Comparison of ENCODE assay signal across 8 cellular contexts in the genomic region with DNA sequence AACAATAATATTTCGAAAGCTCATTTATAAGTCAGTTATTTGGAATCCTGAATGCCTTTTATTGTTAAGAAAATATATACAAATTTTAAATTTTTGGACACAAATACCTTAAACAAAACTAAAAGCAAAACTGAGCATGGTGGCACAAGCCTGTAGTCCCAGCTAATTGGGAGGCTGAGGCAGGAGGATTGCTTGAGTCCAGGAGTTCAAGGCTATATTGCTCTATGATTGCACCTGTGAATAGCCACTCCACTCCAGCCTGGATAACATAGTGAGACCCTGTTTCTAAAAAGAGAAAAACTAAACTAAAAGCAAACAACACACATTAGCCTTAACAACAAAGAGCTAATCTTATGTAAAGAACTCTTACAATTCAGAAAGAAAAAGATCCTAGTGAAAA.
"Had no signal": no experiment of that assay in that cellular context is flagged by ENCODE, and none has a peak within 500 bp of the region (broad histone marks: within the 10 kb centered on the region; RNA-seq: fewer than 3 reads in every experiment).

No MANE protein-coding gene starts in this region.

- DNase-seq: GDM1, GF-D8 had no signal

- ATAC-seq: GM12878 had no signal

- FAIRE-seq: G401.6, GM12878, GM12891, GM12892, GM18507, GM19239 had no signal

- H3K4me3 ChIP-seq: GM12878 had no signal
